22 cellular contexts compared by ENCODE assay signal in genomic region chr17:44322236-44322895, GRCh38. TPM values are rescaled to one million over a fixed set of nuclear protein-coding genes. Genes with fewer than 3 reads are reported as not detected.
DNase-seq lines count a peak whose midpoint lies in the region; ATAC-seq and TF ChIP-seq lines count a peak whose summit lies in the region.
"Had no signal": no experiment of that assay in that cellular context is flagged by ENCODE, and none has a peak within 500 bp of the region (broad histone marks: within the 10 kb centered on the region; RNA-seq: fewer than 3 reads in every experiment).

No MANE protein-coding gene starts in this region.

- no peak for DNase-seq in activated naive CD4-positive, alpha-beta T cell treated with anti-CD3 and anti-CD28 coated beads, Interleukin-2, amount 10 ng/mL, durations not matched to agents 7 days and 5 days
- no peak for DNase-seq in activated naive CD4-positive, alpha-beta T cell treated with anti-CD3 and anti-CD28 coated beads, Interleukin-2, amount 50 U/mL, for 72 hours (ENCODE audit: low spot score in 2 of 2)
- peak; percentile 22 for DNase-seq in D341Med (ENCODE audit: low spot score)
- DNase-seq in activated naive CD8-positive, alpha-beta T cell treated with anti-CD3 and anti-CD28 coated beads for 36 hours = no peak
- DNase-seq in neural progenitor cell (ENCODE audit: low spot score) = no peak
- DNase-seq in stimulated activated CD4-positive, alpha-beta T cell treated with anti-CD3 and anti-CD28 coated beads, Interleukin-12 subunit alpha, Interleukin-12 subunit beta, amount 100 ng/mL, for 4 hours = no peak
- DNase-seq in smooth muscle cell (lab: John Stamatoyannopoulos, UW; ENCODE audit: unreplicated experiment) = no peak
- DNase-seq: activated effector memory CD4-positive, alpha-beta T cell treated with Interleukin-2 at 50 U/mL for 16 hours; central memory CD4-positive, alpha-beta T cell; COR-L47; EL; hypothalamus; mesendoderm; NCI-H510A; SW 1271; testis had no signal

- peaks cover 11% of the 10 kb centered on the region for H3K27me3 Mint-ChIP-seq in activated naive CD4-positive, alpha-beta T cell treated with anti-CD3 and anti-CD28 coated beads, Interleukin-2, amount 10 ng/mL, durations not matched to agents 7 days and 5 days
- H3K27me3 Mint-ChIP-seq in activated naive CD8-positive, alpha-beta T cell treated with anti-CD3 and anti-CD28 coated beads for 36 hours = peaks cover 7% of the 10 kb centered on the region
- peaks cover 10% of the 10 kb centered on the region for H3K27me3 Mint-ChIP-seq in neural progenitor cell (ENCODE audit: insufficient read depth, low read depth)

- no peaks in the 10 kb centered on the region for H3K36me3 ChIP-seq in neural progenitor cell
- no peaks in the 10 kb centered on the region for H3K36me3 ChIP-seq in smooth muscle cell (ENCODE audit: low read depth)

- peak overlapping the region; percentile 47 for H3K4me3 Mint-ChIP-seq in activated naive CD4-positive, alpha-beta T cell treated with anti-CD3 and anti-CD28 coated beads, Interleukin-2, amount 10 ng/mL, durations not matched to agents 7 days and 5 days
- H3K4me3 Mint-ChIP-seq in activated naive CD8-positive, alpha-beta T cell treated with anti-CD3 and anti-CD28 coated beads for 36 hours = peak overlapping the region; percentile 52
- peak overlapping the region; percentile 33 for H3K4me3 Mint-ChIP-seq in neural progenitor cell

- peak overlapping the region; percentile 37 for H3K27ac Mint-ChIP-seq in activated naive CD4-positive, alpha-beta T cell treated with anti-CD3 and anti-CD28 coated beads, Interleukin-2, amount 10 ng/mL, durations not matched to agents 7 days and 5 days
- no peak overlapping the region for H3K27ac Mint-ChIP-seq in activated naive CD4-positive, alpha-beta T cell treated with anti-CD3 and anti-CD28 coated beads, Interleukin-2, amount 50 U/mL, for 72 hours
- no peak overlapping the region for H3K27ac Mint-ChIP-seq in activated naive CD8-positive, alpha-beta T cell treated with anti-CD3 and anti-CD28 coated beads for 36 hours
- H3K27ac Mint-ChIP-seq in neural progenitor cell = no peak overlapping the region

- H3K4me2 ChIP-seq in neural progenitor cell (no peak overlapping the region), smooth muscle cell (no peak overlapping the region)

- no peaks in the 10 kb centered on the region for H3K9me3 Mint-ChIP-seq in activated naive CD4-positive, alpha-beta T cell treated with anti-CD3 and anti-CD28 coated beads, Interleukin-2, amount 10 ng/mL, durations not matched to agents 7 days and 5 days
- H3K9me3 Mint-ChIP-seq in activated naive CD4-positive, alpha-beta T cell treated with anti-CD3 and anti-CD28 coated beads, Interleukin-2, amount 50 U/mL, for 72 hours = no peaks in the 10 kb centered on the region
- no peaks in the 10 kb centered on the region for H3K9me3 Mint-ChIP-seq in activated naive CD8-positive, alpha-beta T cell treated with anti-CD3 and anti-CD28 coated beads for 36 hours
- H3K9me3 Mint-ChIP-seq in neural progenitor cell = no peaks in the 10 kb centered on the region

- H3K9me3 ChIP-seq in neural progenitor cell (ENCODE audit: low read depth) (no peaks in the 10 kb centered on the region), smooth muscle cell (replicated peaks; ENCODE audit: low read depth) (no peaks in the 10 kb centered on the region)
- H3K9me3 ChIP-seq: testis had no signal

- ATAC-seq in activated naive CD4-positive, alpha-beta T cell treated with anti-CD3 and anti-CD28 coated beads, Interleukin-2, amount 50 U/mL, for 72 hours = no peak
- no peak for ATAC-seq in GM21515 (IDR thresholded peaks at IDR 0.05; ENCODE audit: unreplicated experiment)

- H3K27ac ChIP-seq in neural progenitor cell (no peak overlapping the region), smooth muscle cell (ENCODE audit: low read depth) (no peak overlapping the region)
- H3K27ac ChIP-seq: testis had no signal

- no peak overlapping the region for H3K4me3 ChIP-seq in neural progenitor cell
- H3K4me3 ChIP-seq in smooth muscle cell = no peak overlapping the region
- H3K4me3 ChIP-seq: testis had no signal

- H3K79me2 ChIP-seq in neural progenitor cell (ENCODE audit: low read depth) = peaks cover 23% of the 10 kb centered on the region
- peaks cover 16% of the 10 kb centered on the region for H3K79me2 ChIP-seq in smooth muscle cell (ENCODE audit: low read depth)

- H3K9ac ChIP-seq in neural progenitor cell = no peak overlapping the region
- H3K9ac ChIP-seq in smooth muscle cell (ENCODE audit: low read depth) = no peak overlapping the region

- H3K27me3 ChIP-seq in neural progenitor cell = peaks cover 21% of the 10 kb centered on the region
- H3K27me3 ChIP-seq in smooth muscle cell (ENCODE audit: low read depth) = peaks cover 6% of the 10 kb centered on the region
- H3K27me3 ChIP-seq: testis had no signal

- H3K36me3 Mint-ChIP-seq in activated naive CD4-positive, alpha-beta T cell treated with anti-CD3 and anti-CD28 coated beads, Interleukin-2, amount 10 ng/mL, durations not matched to agents 7 days and 5 days = peaks cover 6% of the 10 kb centered on the region
- peaks cover 0 to 5% of the 10 kb centered on the region in 2 donors for H3K36me3 Mint-ChIP-seq in activated naive CD4-positive, alpha-beta T cell treated with anti-CD3 and anti-CD28 coated beads, Interleukin-2, amount 50 U/mL, for 72 hours
- peaks cover 20% of the 10 kb centered on the region for H3K36me3 Mint-ChIP-seq in activated naive CD8-positive, alpha-beta T cell treated with anti-CD3 and anti-CD28 coated beads for 36 hours
- H3K36me3 Mint-ChIP-seq in neural progenitor cell = peaks cover 4% of the 10 kb centered on the region

- H4K20me1 ChIP-seq in neural progenitor cell (ENCODE audit: low read depth) = peaks cover 20% of the 10 kb centered on the region
- H4K20me1 ChIP-seq in smooth muscle cell (ENCODE audit: low read depth) = peaks cover 6% of the 10 kb centered on the region

- H2AFZ ChIP-seq in neural progenitor cell (replicated peaks) = no peak overlapping the region
- H2AFZ ChIP-seq in smooth muscle cell (ENCODE audit: low read depth) = no peak overlapping the region

- H3F3A ChIP-seq in neural progenitor cell (ENCODE audit: low read depth) (peaks cover 17% of the 10 kb centered on the region), smooth muscle cell (ENCODE audit: low read depth) (peaks cover 3% of the 10 kb centered on the region)

- CTCF ChIA-PET in activated naive CD4-positive, alpha-beta T cell treated with anti-CD3 and anti-CD28 coated beads, Interleukin-2, amount 10 ng/mL, durations not matched to agents 7 days and 5 days (lab: Charles Lee) = interaction anchor here (1.3 to 4.6 kb wide), 2 partner anchors 9 to 113 kb away, joined by 5 to 30 read pairs; no protein-coding TSS in a partner anchor

- H3K4me1 ChIP-seq in neural progenitor cell (peaks cover 4% of the 10 kb centered on the region), smooth muscle cell (ENCODE audit: low read depth) (peaks cover 12% of the 10 kb centered on the region)

- no peak for TF ChIP-seq CTCF in neural progenitor cell (IDR thresholded peaks at IDR 0.05)
- no peak for TF ChIP-seq CTCF in smooth muscle cell (IDR thresholded peaks at IDR 0.05; ENCODE audit: borderline replicate concordance, insufficient read depth, poor library complexity, severe bottlenecking)

- WGBS in smooth muscle cell (ENCODE audit: low lambda C conversion rate) = 98% methylated on average over 11 of the region's 11 CpGs

- peaks cover 29% of the 10 kb centered on the region for H3K4me1 Mint-ChIP-seq in activated naive CD4-positive, alpha-beta T cell treated with anti-CD3 and anti-CD28 coated beads, Interleukin-2, amount 10 ng/mL, durations not matched to agents 7 days and 5 days
- H3K4me1 Mint-ChIP-seq in activated naive CD8-positive, alpha-beta T cell treated with anti-CD3 and anti-CD28 coated beads for 36 hours = peaks cover 18% of the 10 kb centered on the region
- H3K4me1 Mint-ChIP-seq in neural progenitor cell = peaks cover 7% of the 10 kb centered on the region

RNA-seq across cellular contexts. Expression of gene SLC25A39, which starts 2.3 kb away (rescaled TPM):
- total RNA-seq in activated naive CD4-positive, alpha-beta T cell treated with anti-CD3 and anti-CD28 coated beads, Interleukin-2, amount 50 U/mL, for 72 hours = 100 to 1,000 TPM in 1 of 2 donors, 10 to 100 TPM in 1; 92.4 to 131 TPM
- total RNA-seq in activated naive CD8-positive, alpha-beta T cell treated with anti-CD3 and anti-CD28 coated beads for 36 hours = 100 to 1,000 TPM; 193 to 200 TPM
- total RNA-seq in neural progenitor cell (ENCODE audit: low replicate concordance) (61.2 and 146 TPM in 2 replicates), smooth muscle cell (62.6 and 106 TPM in 2 replicates)
- 147 and 169 TPM in 2 replicates for polyA plus RNA-seq in smooth muscle cell

RNA-seq across cellular contexts. Expression of gene RUNDC3A, which starts 14.0 kb away (rescaled TPM):
- total RNA-seq in activated naive CD4-positive, alpha-beta T cell treated with anti-CD3 and anti-CD28 coated beads, Interleukin-2, amount 50 U/mL, for 72 hours = 1 to 10 TPM; 1.0 to 1.9 TPM
- total RNA-seq in activated naive CD8-positive, alpha-beta T cell treated with anti-CD3 and anti-CD28 coated beads for 36 hours = under 1 TPM; 0.08 to 0.16 TPM
- total RNA-seq in neural progenitor cell (ENCODE audit: low replicate concordance) (0.09 and 0.58 TPM in 2 replicates), smooth muscle cell (0.36 and 0.63 TPM in 2 replicates)
- 0.21 and 0.84 TPM in 2 replicates for polyA plus RNA-seq in smooth muscle cell
- total RNA-seq: LHCN-M2 had no signal

RNA-seq across cellular contexts. Expression of gene GRN, which starts 22.7 kb away (rescaled TPM):
- 10 to 100 TPM; 65.0 to 73.0 TPM for total RNA-seq in activated naive CD4-positive, alpha-beta T cell treated with anti-CD3 and anti-CD28 coated beads, Interleukin-2, amount 50 U/mL, for 72 hours
- total RNA-seq in activated naive CD8-positive, alpha-beta T cell treated with anti-CD3 and anti-CD28 coated beads for 36 hours = 10 to 100 TPM; 34.4 to 36.1 TPM
- total RNA-seq in neural progenitor cell (ENCODE audit: low replicate concordance) (28.2 and 98.6 TPM in 2 replicates), smooth muscle cell (85.9 and 125 TPM in 2 replicates)
- polyA plus RNA-seq in smooth muscle cell = 322 and 338 TPM in 2 replicates

RNA-seq across cellular contexts. Expression of gene FAM171A2, which starts 41.3 kb away (rescaled TPM):
- under 1 TPM; 0.35 to 0.43 TPM for total RNA-seq in activated naive CD4-positive, alpha-beta T cell treated with anti-CD3 and anti-CD28 coated beads, Interleukin-2, amount 50 U/mL, for 72 hours
- total RNA-seq in activated naive CD8-positive, alpha-beta T cell treated with anti-CD3 and anti-CD28 coated beads for 36 hours = under 1 TPM; 0.14 to 0.19 TPM
- 18.1 and 68.1 TPM in 2 replicates for total RNA-seq in neural progenitor cell (ENCODE audit: low replicate concordance)
- total RNA-seq in smooth muscle cell = 31.5 TPM in 2 replicates
- polyA plus RNA-seq in smooth muscle cell = 28.4 and 28.8 TPM in 2 replicates

RNA-seq across cellular contexts. Expression of gene SLC4A1, which starts 54.4 kb away (rescaled TPM):
- not detected for total RNA-seq in activated naive CD4-positive, alpha-beta T cell treated with anti-CD3 and anti-CD28 coated beads, Interleukin-2, amount 50 U/mL, for 72 hours
- not detected for total RNA-seq in activated naive CD8-positive, alpha-beta T cell treated with anti-CD3 and anti-CD28 coated beads for 36 hours
- not detected in 2 replicates for total RNA-seq in neural progenitor cell (ENCODE audit: low replicate concordance)
- total RNA-seq in smooth muscle cell = not detected in 2 replicates
- polyA plus RNA-seq in smooth muscle cell = not detected in 2 replicates
- total RNA-seq: activated CD8-positive, alpha-beta memory T cell treated with anti-CD3 and anti-CD28 coated beads for 36 hours; kidney epithelial cell; LHCN-M2; renal cortical epithelial cell had no signal
- polyA plus RNA-seq: esophagus had no signal
